In genomic region chr7:55018361-55019328, GRCh38 we compare ENCODE assay signal across 9 cellular contexts. TPM values are rescaled to one million over a fixed set of nuclear protein-coding genes. Genes with fewer than 3 reads are reported as not detected.
A peak's percentile ranks its signal among the peaks of the same experiment; 100 is the strongest.
DNase-seq lines count a peak whose midpoint lies in the region; ATAC-seq and TF ChIP-seq lines count a peak whose summit lies in the region.
"Had no signal": no experiment of that assay in that cellular context is flagged by ENCODE, and none has a peak within 500 bp of the region (broad histone marks: within the 10 kb centered on the region; RNA-seq: fewer than 3 reads in every experiment).

TSS of gene EGFR (plus strand) at chr7:55019017. CDS start at chr7:55019278, 261 bp downstream.

- DNase-seq in NCI-H82 (lab: John Stamatoyannopoulos, UW) (peak; percentile 8), NCI-H82 treated with DMSO at 0.1 percent for 48 hours (lab: John Stamatoyannopoulos, UW; ENCODE audit: unreplicated experiment) (no peak), Panc1 (ENCODE audit: low read depth, low spot score) (no peak), epidermal melanocyte (ENCODE audit: insufficient read length, low spot score) (peak; percentile 72), lung microvascular endothelial cell (ENCODE audit: low read depth in 2 of 2) (peak; percentile 49 to 81), thoracic aorta (ENCODE audit: low spot score) (peak; percentile 33), SIG-M5 treated with dmso at 0.1 percent for 504 hours (lab: John Stamatoyannopoulos, UW; ENCODE audit: unreplicated experiment) (no peak)
- DNase-seq in activated CD4-positive, alpha-beta T cell treated with anti-CD3 and anti-CD28 coated beads for 4 hours, result no peak
- DNase-seq: DND-41 had no signal

- H3K4me3 ChIP-seq in Panc1 (ENCODE audit: low read depth in 2 of 2, low read length in 2 of 2) (peak within 1 kb of the TSS; percentile 74 to 85), thoracic aorta (peak within 1 kb of the TSS; percentile 86)

- H3K4me1 ChIP-seq in Panc1 (ENCODE audit: control insufficient read depth, insufficient read depth, low read length), result peaks cover 31% of the 10 kb centered on the region
- H3K4me1 ChIP-seq in thoracic aorta (ENCODE audit: control insufficient read depth in 1 of 2, low read depth in 2 of 2), result peaks cover 10 to 57% of the 10 kb centered on the region in 2 donors

- H3K9me3 ChIP-seq in Panc1 (ENCODE audit: control insufficient read depth, insufficient read depth, low read depth, low read length) (no peaks in the 10 kb centered on the region), thoracic aorta (no peaks in the 10 kb centered on the region)

- POLR2A ChIA-PET in Panc1 (lab: Charles Lee), result interaction anchor here (0.6 kb wide), 1 partner anchor 47 kb away, joined by 3 read pairs; no protein-coding TSS in a partner anchor

- intact Hi-C loops in Panc1 (cut with micrococcal nuclease; ENCODE audit: unreplicated experiment), result loop anchor here (5.0 kb wide), 1 partner anchor 231 kb away; no protein-coding TSS in a partner anchor

- CTCF ChIA-PET in Panc1 (lab: Charles Lee), result no interaction called here

- BruUV-seq in Panc1 (replicated peaks; lab: Mats Ljungman, UMichigan), result TSS peak; percentile 69

- H3K27me3 ChIP-seq in Panc1 (ENCODE audit: control insufficient read depth, insufficient read depth, low read length) (no peaks in the 10 kb centered on the region), thoracic aorta (replicated peaks; ENCODE audit: insufficient read depth) (no peaks in the 10 kb centered on the region)

- TF ChIP-seq CTCF in Panc1 (IDR thresholded peaks at IDR 0.05) (no peak), thoracic aorta (IDR thresholded peaks at IDR 0.05) (no peak)

- no peaks in the 10 kb centered on the region for H3K36me3 ChIP-seq in Panc1 (ENCODE audit: control insufficient read depth, insufficient read depth, low read length)
- no peaks in the 10 kb centered on the region for H3K36me3 ChIP-seq in thoracic aorta

- ATAC-seq in Panc1, result peak; percentile 94
- ATAC-seq in thoracic aorta (ENCODE audit: insufficient number of reproducible peaks, low FRiP score, low read depth), result peak; percentile 79

- H3K27ac ChIP-seq in Panc1 (ENCODE audit: low read length) (peak within 1 kb of the TSS; percentile 91), thoracic aorta (peak within 1 kb of the TSS; percentile 93 to 95)

- in situ Hi-C loops in Panc1 (cut with HindIII; ENCODE audit: low pct_unique_long_range_greater_than_20kb, low sequenced_read_pairs), result no loop called here

RNA-seq across cellular contexts. Expression of gene EGFR, which starts in this region (rescaled TPM):
- 156 TPM for total RNA-seq in Panc1 (2021; ENCODE audit: unreplicated experiment)
- polyA plus RNA-seq in Panc1 (2012; ENCODE audit: insufficient read length), result 68.6 TPM
- total RNA-seq in lung microvascular endothelial cell, result 0.20 and 0.65 TPM in 2 replicates
- 10 to 100 TPM; 54.8 to 56.7 TPM for total RNA-seq in thoracic aorta

Comparison
In these comparisons a context has a peak if more than half of its experiments do, and no peak if none do; other contexts are left out.
1. RNA of gene EGFR (total RNA-seq): 156 TPM in Panc1 (single experiment) and 54.8 to 56.7 TPM in thoracic aorta; 0.20 to 0.65 TPM in lung microvascular endothelial cell; every median in the first group is over 10 times any median in the second.
2. DNase-seq: peak in NCI-H82 (single experiment), epidermal melanocyte (single experiment) and thoracic aorta (single experiment); none in NCI-H82 treated with DMSO at 0.1 percent for 48 hours (single experiment), Panc1 (single experiment), SIG-M5 treated with dmso at 0.1 percent for 504 hours (single experiment) and activated CD4-positive, alpha-beta T cell treated with anti-CD3 and anti-CD28 coated beads for 4 hours (0 of 2).
3. Peak in DNase-seq in lung microvascular endothelial cell; RNA of the gene not detected or under 1 TPM.